Comparison of ENCODE assay signal across 12 cellular contexts in genomic region chr16:11140466-11140865, GRCh38.
DNase-seq lines count a peak whose midpoint lies in the region; ATAC-seq lines count a peak whose summit lies in the region.
"Had no signal": no experiment of that assay in that cellular context is flagged by ENCODE, and none has a peak within 500 bp of the region (broad histone marks: within the 10 kb centered on the region; RNA-seq: fewer than 3 reads in every experiment).

No MANE protein-coding gene starts in this region.

- peaks cover 6% of the 10 kb centered on the region for H3K36me3 Mint-ChIP-seq in activated naive CD4-positive, alpha-beta T cell treated with anti-CD3 and anti-CD28 coated beads, Interleukin-2, amount 50 U/mL, for 24 hours
- peaks cover 10% of the 10 kb centered on the region for H3K36me3 Mint-ChIP-seq in activated T-helper 17 cell treated with anti-CD3 and anti-CD28 coated beads, Interleukin-2, amount 50 U/mL, for 72 hours (ENCODE audit: low read depth)

- H3K23ac ChIP-seq in neuronal stem cell (ENCODE audit: low read depth, low read length, poor library complexity) = no peak overlapping the region

- no peak overlapping the region for H4K91ac ChIP-seq in neuronal stem cell (ENCODE audit: low read depth, low read length, poor library complexity)

- H3K36me3 ChIP-seq in HUES48 (ENCODE audit: control insufficient read depth, insufficient read depth, low read length) = no peaks in the 10 kb centered on the region
- H3K36me3 ChIP-seq in neuronal stem cell (replicated peaks in 1 of 2; ENCODE audit: control insufficient read depth in 2 of 2, insufficient read depth in 2 of 2, low read length in 2 of 2) = no peaks in the 10 kb centered on the region

- no peak overlapping the region for H2BK15ac ChIP-seq in neuronal stem cell (ENCODE audit: low read length)

- H3K27me3 ChIP-seq in HUES48 (ENCODE audit: control insufficient read depth, insufficient read depth, low read length) (no peaks in the 10 kb centered on the region), neuronal stem cell (ENCODE audit: control insufficient read depth in 3 of 3, insufficient read depth in 3 of 3, low read depth in 1 of 3, low read length in 3 of 3) (no peaks in the 10 kb centered on the region)

- peak overlapping the region; percentile 46 for H3K27ac Mint-ChIP-seq in activated naive CD4-positive, alpha-beta T cell treated with anti-CD3 and anti-CD28 coated beads, Interleukin-2, amount 50 U/mL, for 24 hours
- peak overlapping the region; percentile 84 for H3K27ac Mint-ChIP-seq in activated T-helper 17 cell treated with anti-CD3 and anti-CD28 coated beads, Interleukin-2, amount 50 U/mL, for 72 hours

- no CpG with 5 or more reads among the region's 4 CpGs for WGBS in neuronal stem cell (ENCODE audit: extremely low coverage in 2 of 2, insufficient read length in 2 of 2, insufficient replicate concordance in 1 of 2), 2 donors

- no peak overlapping the region for H3K14ac ChIP-seq in neuronal stem cell (ENCODE audit: low read length)

- DNase-seq in activated naive CD4-positive, alpha-beta T cell (lab: John Stamatoyannopoulos, UW) = no peak
- no peak for DNase-seq in neuronal stem cell (ENCODE audit: low spot score)
- no peak for DNase-seq in SW 1271 (lab: John Stamatoyannopoulos, UW)
- DNase-seq: foreskin melanocyte, naive B cell, NCI-H2029, NCI-H524 had no signal

- no peak overlapping the region for H3K18ac ChIP-seq in neuronal stem cell (ENCODE audit: low read length)

- no peak overlapping the region for H3K4me2 ChIP-seq in neuronal stem cell (ENCODE audit: insufficient read depth, low read length, poor library complexity, severe bottlenecking)

- no peak overlapping the region for H3K9ac ChIP-seq in HUES48 (ENCODE audit: low read depth, low read length)
- H3K9ac ChIP-seq in neuronal stem cell (ENCODE audit: low read depth, low read length, poor library complexity) = no peak overlapping the region

- no peak overlapping the region for H3K4ac ChIP-seq in neuronal stem cell (ENCODE audit: low read length)

- no peak overlapping the region for H2AFZ ChIP-seq in neuronal stem cell (ENCODE audit: low read length)

- H2BK120ac ChIP-seq in neuronal stem cell (ENCODE audit: low read depth, low read length) = peak overlapping the region; percentile 47

- H3K27ac ChIP-seq in HUES48 (ENCODE audit: low read depth, low read length) (peak overlapping the region; percentile 78), neuronal stem cell (replicated peaks; ENCODE audit: low read length) (no peak overlapping the region)

- H2BK12ac ChIP-seq in neuronal stem cell (ENCODE audit: low read length) = no peak overlapping the region

- no peaks in the 10 kb centered on the region for H3K79me1 ChIP-seq in neuronal stem cell (ENCODE audit: low read depth, low read length)

- H3K4me1 ChIP-seq in HUES48 (ENCODE audit: control insufficient read depth, insufficient read depth, low read length) (peaks cover 14% of the 10 kb centered on the region), neuronal stem cell (ENCODE audit: control insufficient read depth in 2 of 2, insufficient read depth in 1 of 2, low read depth in 1 of 2, low read length in 2 of 2) (peaks cover 9 to 16% of the 10 kb centered on the region in 2 donors)

- no peaks in the 10 kb centered on the region for H3K27me3 Mint-ChIP-seq in activated naive CD4-positive, alpha-beta T cell treated with anti-CD3 and anti-CD28 coated beads, Interleukin-2, amount 50 U/mL, for 24 hours
- H3K27me3 Mint-ChIP-seq in activated T-helper 17 cell treated with anti-CD3 and anti-CD28 coated beads, Interleukin-2, amount 50 U/mL, for 72 hours = no peaks in the 10 kb centered on the region
- H3K27me3 Mint-ChIP-seq: naive B cell had no signal

- H3K4me1 Mint-ChIP-seq in activated naive CD4-positive, alpha-beta T cell treated with anti-CD3 and anti-CD28 coated beads, Interleukin-2, amount 50 U/mL, for 24 hours = peaks cover 43% of the 10 kb centered on the region
- H3K4me1 Mint-ChIP-seq in activated T-helper 17 cell treated with anti-CD3 and anti-CD28 coated beads, Interleukin-2, amount 50 U/mL, for 72 hours = peaks cover 18% of the 10 kb centered on the region

- H4K8ac ChIP-seq in neuronal stem cell (ENCODE audit: low read depth, low read length) = no peak overlapping the region

- H2AK5ac ChIP-seq in neuronal stem cell (ENCODE audit: low read depth, low read length) = peak overlapping the region; percentile 2

- H3K4me3 ChIP-seq in HUES48 (ENCODE audit: low read depth, low read length) = no peak overlapping the region
- H3K4me3 ChIP-seq in neuronal stem cell (ENCODE audit: low read length in 2 of 2) = no peak overlapping the region

- H3K9me3 ChIP-seq in HUES48 (ENCODE audit: control insufficient read depth, insufficient read depth, low read length) = no peaks in the 10 kb centered on the region
- no peaks in the 10 kb centered on the region for H3K9me3 ChIP-seq in neuronal stem cell (replicated peaks in 1 of 2; ENCODE audit: control insufficient read depth in 2 of 2, insufficient read depth in 1 of 2, low read depth in 1 of 2, low read length in 2 of 2)

- H3K4me3 Mint-ChIP-seq in activated naive CD4-positive, alpha-beta T cell treated with anti-CD3 and anti-CD28 coated beads, Interleukin-2, amount 50 U/mL, for 24 hours = peak overlapping the region; percentile 72
- peak overlapping the region; percentile 65 for H3K4me3 Mint-ChIP-seq in activated T-helper 17 cell treated with anti-CD3 and anti-CD28 coated beads, Interleukin-2, amount 50 U/mL, for 72 hours
- H3K4me3 Mint-ChIP-seq: naive B cell had no signal

- H2BK5ac ChIP-seq in neuronal stem cell (ENCODE audit: low read length) = no peak overlapping the region

- no peak for ATAC-seq in activated T-helper 17 cell treated with anti-CD3 and anti-CD28 coated beads, Interleukin-2, amount 50 U/mL, for 72 hours (replicated peaks)
- no peak for ATAC-seq in HG03342 (IDR thresholded peaks at IDR 0.05; ENCODE audit: unreplicated experiment)
- ATAC-seq in GM19023 (IDR thresholded peaks at IDR 0.05; ENCODE audit: unreplicated experiment) = no peak

- H3K9me3 Mint-ChIP-seq in activated naive CD4-positive, alpha-beta T cell treated with anti-CD3 and anti-CD28 coated beads, Interleukin-2, amount 50 U/mL, for 24 hours = no peaks in the 10 kb centered on the region
- no peaks in the 10 kb centered on the region for H3K9me3 Mint-ChIP-seq in activated T-helper 17 cell treated with anti-CD3 and anti-CD28 coated beads, Interleukin-2, amount 50 U/mL, for 72 hours
- H3K9me3 Mint-ChIP-seq: naive B cell had no signal
